In genomic region chr20:19978511-19979210, GRCh38 we compare ENCODE assay signal across 14 cellular contexts. TPM values are rescaled to one million over a fixed set of nuclear protein-coding genes. Genes with fewer than 3 reads are reported as not detected.
DNase-seq lines count a peak whose midpoint lies in the region; TF ChIP-seq lines count a peak whose summit lies in the region.
"Had no signal": no experiment of that assay in that cellular context is flagged by ENCODE, and none has a peak within 500 bp of the region (broad histone marks: within the 10 kb centered on the region; RNA-seq: fewer than 3 reads in every experiment).

No MANE protein-coding gene starts in this region.

- in situ Hi-C loops in GM23248 (cut with MboI): loop anchor here (25.0 kb wide), 1 partner anchor 191 kb away; no protein-coding TSS in a partner anchor

- DNase-seq in GM23248 (no peak), chondrocyte (ENCODE audit: low spot score) (no peak), kidney tubule cell (ENCODE audit: low spot score) (peak; percentile 66), cerebellar nuclear complex (lab: John Stamatoyannopoulos, UW) (no peak), Ammon's horn (ENCODE audit: low spot score) (no peak), NCI-H526 (lab: John Stamatoyannopoulos, UW) (no peak), LoVo (ENCODE audit: low spot score) (no peak)
- DNase-seq: activated CD8-positive, alpha-beta T cell treated with anti-CD3 and anti-CD28 coated beads, Interleukin-2, amount 10 ng/mL, durations not matched to agents 7 days and 5 days; activated naive CD4-positive, alpha-beta T cell treated with anti-CD3 and anti-CD28 coated beads, Interleukin-2, amount 10 ng/mL, durations not matched to agents 7 days and 5 days; CD4-positive, alpha-beta memory T cell; naive B cell; NCI-H1417 treated with DMSO at 0.1 percent for 48 hours had no signal

- peak overlapping the region; percentile 74 for H3K27ac Mint-ChIP-seq in chondrocyte (ENCODE audit: unreplicated experiment)
- H3K27ac Mint-ChIP-seq: activated CD8-positive, alpha-beta T cell treated with anti-CD3 and anti-CD28 coated beads, Interleukin-2, amount 10 ng/mL, durations not matched to agents 7 days and 5 days; activated naive CD4-positive, alpha-beta T cell treated with anti-CD3 and anti-CD28 coated beads, Interleukin-2, amount 10 ng/mL, durations not matched to agents 7 days and 5 days; naive B cell; stimulated activated naive CD8-positive, alpha-beta T cell treated with anti-CD3 and anti-CD28 coated beads, Interleukin-15, Interleukin-2, amounts not matched to agents 100 ng/mL and 50 ng/mL, for 24 hours had no signal

- TF ChIP-seq CTCF in chondrocyte (IDR thresholded peaks at IDR 0.05): no peak

- H4K20me1 ChIP-seq in GM23248 (ENCODE audit: insufficient read depth): no peaks in the 10 kb centered on the region; the same call in 1 of the 2 replicates

- H3K27ac ChIP-seq in GM23248 (peak overlapping the region; percentile 96), stomach smooth muscle (ENCODE audit: low read length) (peak overlapping the region; percentile 93)

- peak overlapping the region; percentile 94 for H3K4me2 ChIP-seq in GM23248 (ENCODE audit: unreplicated experiment)

- no peak overlapping the region for H2AFZ ChIP-seq in GM23248

- no peaks in the 10 kb centered on the region for H3K9me2 ChIP-seq in GM23248 (ENCODE audit: insufficient read depth)

- no peaks in the 10 kb centered on the region for H3K27me3 Mint-ChIP-seq in chondrocyte (ENCODE audit: low read depth)
- H3K27me3 Mint-ChIP-seq: CD4-positive, alpha-beta memory T cell had no signal

- H3K4me1 ChIP-seq in GM23248 (ENCODE audit: insufficient read depth) (peaks cover 44% of the 10 kb centered on the region), stomach smooth muscle (ENCODE audit: control insufficient read depth, insufficient read depth, low read length) (peaks cover 58% of the 10 kb centered on the region)

- H3K4me3 ChIP-seq in GM23248 (peak overlapping the region; percentile 95), stomach smooth muscle (ENCODE audit: low read length in 2 of 2) (peak overlapping the region in 1 of 2 donors; percentile 15)

- H3K9me3 ChIP-seq in GM23248 (ENCODE audit: low read depth) (no peaks in the 10 kb centered on the region), stomach smooth muscle (ENCODE audit: control insufficient read depth in 2 of 2, low read length in 2 of 2) (no peaks in the 10 kb centered on the region)

- no peaks in the 10 kb centered on the region for H3K27me3 ChIP-seq in GM23248 (replicated peaks; ENCODE audit: insufficient read depth)
- H3K27me3 ChIP-seq in stomach smooth muscle (ENCODE audit: control insufficient read depth in 1 of 2, insufficient read depth in 2 of 2, low read length in 2 of 2): no peaks in the 10 kb centered on the region

- peaks cover 55% of the 10 kb centered on the region for H3F3A ChIP-seq in GM23248 (ENCODE audit: insufficient read depth)

- H3K36me3 Mint-ChIP-seq in chondrocyte (ENCODE audit: low read depth): peaks cover 1% of the 10 kb centered on the region
- H3K36me3 Mint-ChIP-seq: activated naive CD4-positive, alpha-beta T cell treated with anti-CD3 and anti-CD28 coated beads, Interleukin-2, amount 10 ng/mL, durations not matched to agents 7 days and 5 days; CD4-positive, alpha-beta memory T cell had no signal

- peaks cover 77% of the 10 kb centered on the region for H3K4me1 Mint-ChIP-seq in chondrocyte (ENCODE audit: low read depth)

- H3K9ac ChIP-seq in GM23248 (peak overlapping the region; percentile 96), stomach smooth muscle (ENCODE audit: low read length in 2 of 2) (no peak overlapping the region)

- no peak overlapping the region for H3K4me3 Mint-ChIP-seq in chondrocyte (ENCODE audit: unreplicated experiment)
- H3K4me3 Mint-ChIP-seq: activated CD8-positive, alpha-beta T cell treated with anti-CD3 and anti-CD28 coated beads, Interleukin-2, amount 10 ng/mL, durations not matched to agents 7 days and 5 days; activated naive CD4-positive, alpha-beta T cell treated with anti-CD3 and anti-CD28 coated beads, Interleukin-2, amount 10 ng/mL, durations not matched to agents 7 days and 5 days; CD4-positive, alpha-beta memory T cell; naive B cell; stimulated activated naive CD8-positive, alpha-beta T cell treated with anti-CD3 and anti-CD28 coated beads, Interleukin-15, Interleukin-2, amounts not matched to agents 100 ng/mL and 50 ng/mL, for 24 hours had no signal

- WGBS in GM23248 (ENCODE audit: low coverage in 1 of 2, low lambda C conversion rate in 2 of 2, missing lambda C conversion rate in 2 of 2), 2 experiments: 68 to 74% methylated on average over 6 of the region's 6 CpGs

- H3K79me2 ChIP-seq in GM23248 (ENCODE audit: insufficient read depth): peaks cover 84% of the 10 kb centered on the region

- H3K9me3 Mint-ChIP-seq in chondrocyte (ENCODE audit: low read depth): no peaks in the 10 kb centered on the region
- H3K9me3 Mint-ChIP-seq: activated naive CD4-positive, alpha-beta T cell treated with anti-CD3 and anti-CD28 coated beads, Interleukin-2, amount 10 ng/mL, durations not matched to agents 7 days and 5 days; naive B cell; stimulated activated naive CD8-positive, alpha-beta T cell treated with anti-CD3 and anti-CD28 coated beads, Interleukin-15, Interleukin-2, amounts not matched to agents 100 ng/mL and 50 ng/mL, for 24 hours had no signal

- H3K36me3 ChIP-seq in GM23248 (ENCODE audit: low read depth) (peaks cover 12% of the 10 kb centered on the region; the same call in 1 of the 2 replicates), stomach smooth muscle (ENCODE audit: control insufficient read depth in 2 of 2, insufficient read depth in 2 of 2, low read length in 2 of 2) (peaks cover 0 to 3% of the 10 kb centered on the region in 2 donors)

RNA-seq across cellular contexts. Expression of gene NAA20, which starts 38.5 kb away (rescaled TPM):
- 46.2 and 66.4 TPM in 2 replicates for total RNA-seq in GM23248 (2014; rRNA removed; shearing (Covaris generic))
- polyA plus RNA-seq in GM23248 (2016; fragmentation: Nextera tagmentation; extraction: Ambion mirVana): 162 and 163 TPM in 2 replicates
- 44.9 to 47.2 TPM (median 46.2 TPM) in 3 replicates for total RNA-seq in chondrocyte
